ENCODE assay signal across 1 cellular context in genomic region chr2:102826904-102827303, GRCh38.
TF ChIP-seq lines count a peak whose summit lies in the region.

No MANE protein-coding gene starts in this region.

TF ChIP-seq in HepG2, 621 proteins besides CTCF, POLR2A, EP300 and RAD21 (continued from another document):
- TF ChIP-seq U2AF2 (IDR thresholded peaks at IDR 0.05; ENCODE audit: low read depth, low read length), result no peak
- TF ChIP-seq ZNF790 (CRISPR knock-in tag; IDR thresholded peaks at IDR 0.05; ENCODE audit: borderline replicate concordance), result no peak
